ENCODE assay signal across 10 cellular contexts in the genomic region with DNA sequence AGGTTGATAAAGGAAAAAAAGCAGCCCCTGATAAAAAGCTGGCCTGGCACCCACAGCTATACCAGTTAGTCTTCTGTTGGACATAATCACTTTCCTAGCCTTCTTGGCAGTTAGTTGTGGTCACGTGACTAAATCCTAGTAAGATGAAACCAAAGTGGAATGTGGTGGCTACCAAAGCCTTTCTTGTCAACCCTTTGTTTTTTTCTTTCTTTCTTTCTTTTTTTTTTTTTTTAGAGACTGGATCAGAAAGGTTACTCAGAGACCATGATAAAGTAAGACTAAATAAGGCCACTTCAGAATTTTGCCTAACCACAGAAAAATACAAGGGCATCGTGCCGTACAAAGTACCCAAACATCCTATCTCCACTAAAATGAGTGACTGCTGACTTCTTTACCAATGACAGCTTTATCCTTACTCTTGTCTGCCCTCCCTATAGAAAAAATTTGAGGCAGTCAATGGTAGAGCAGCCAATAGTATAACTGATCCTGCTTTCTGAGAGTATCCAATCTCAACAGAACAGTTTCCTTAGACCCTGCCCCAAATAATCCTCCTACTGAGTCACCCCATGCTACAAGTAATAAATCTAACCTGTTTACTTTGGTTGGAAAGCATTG. TPM values are rescaled to one million over a fixed set of nuclear protein-coding genes. Genes with fewer than 3 reads are reported as not detected.
DNase-seq lines count a peak whose midpoint lies in the region; ATAC-seq lines count a peak whose summit lies in the region.
"Had no signal": no experiment of that assay in that cellular context is flagged by ENCODE, and none has a peak within 500 bp of the region (broad histone marks: within the 10 kb centered on the region; RNA-seq: fewer than 3 reads in every experiment).

No MANE protein-coding gene starts in this region.

- in situ Hi-C loops in SK-MEL-5 (cut with HindIII; ENCODE audit: low pct_unique_long_range_greater_than_20kb, low sequenced_read_pairs): no loop called here

- ATAC-seq in GM19452 (IDR thresholded peaks at IDR 0.05; ENCODE audit: unreplicated experiment) (no peak), HG02678 (IDR thresholded peaks at IDR 0.05; ENCODE audit: unreplicated experiment) (no peak)

- DNase-seq in NCI-H510A treated with DMSO at 0.1 percent for 48 hours (lab: John Stamatoyannopoulos, UW): peak; percentile 18
- no peak for DNase-seq in NCI-H510A (lab: John Stamatoyannopoulos, UW)
- peak; percentile 44 for DNase-seq in SK-MEL-5 (ENCODE audit: low read depth, low spot score)
- peak; percentile 93 for DNase-seq in fibroblast of peridontal ligament (ENCODE audit: extremely low read depth)
- DNase-seq in stromal cell of bone marrow (ENCODE audit: low read depth): peak; percentile 72
- no peak for DNase-seq in HK-2 (ENCODE audit: unreplicated experiment)
- DNase-seq: activated CD8-positive, alpha-beta memory T cell treated with anti-CD3 and anti-CD28 coated beads, Interleukin-2, amount 50 U/mL, for 48 hours; testis had no signal

RNA-seq across cellular contexts. Expression of a gene that starts 14.2 kb away (rescaled TPM):
- 3.0 and 4.7 TPM in 2 replicates for total RNA-seq in SK-MEL-5 (2014; rRNA removed; shearing (Covaris generic))
- 1.7 and 2.0 TPM in 2 replicates for polyA plus RNA-seq in SK-MEL-5 (2015; cell fraction: cytosol; rRNA removed)
- 8.9 and 9.2 TPM in 2 replicates for polyA plus RNA-seq in SK-MEL-5 (2015; cell fraction: nucleus; rRNA removed)

RNA-seq across cellular contexts. Expression of a gene that starts 44.6 kb away (rescaled TPM):
- total RNA-seq in SK-MEL-5 (2014; rRNA removed; shearing (Covaris generic)): 728 and 761 TPM in 2 replicates
- polyA plus RNA-seq in SK-MEL-5 (2015; cell fraction: cytosol; rRNA removed): 532 and 618 TPM in 2 replicates
- 558 and 673 TPM in 2 replicates for polyA plus RNA-seq in SK-MEL-5 (2015; cell fraction: nucleus; rRNA removed)

RNA-seq across cellular contexts. Expression of a gene that starts 45.2 kb away (rescaled TPM):
- total RNA-seq in SK-MEL-5 (2014; rRNA removed; shearing (Covaris generic)): 5.1 and 5.9 TPM in 2 replicates
- polyA plus RNA-seq in SK-MEL-5 (2015; cell fraction: cytosol; rRNA removed): 7.6 and 9.1 TPM in 2 replicates
- 13.2 and 15.9 TPM in 2 replicates for polyA plus RNA-seq in SK-MEL-5 (2015; cell fraction: nucleus; rRNA removed)

Comparison
In these comparisons a context has a peak if more than half of its experiments do, and no peak if none do; other contexts are left out.
1. DNase-seq: peak in NCI-H510A treated with DMSO at 0.1 percent for 48 hours (single experiment), SK-MEL-5 (single experiment), fibroblast of peridontal ligament (single experiment) and stromal cell of bone marrow (single experiment); none in NCI-H510A (single experiment) and HK-2 (single experiment).